ENCODE assay signal across 7 cellular contexts in the genomic region with DNA sequence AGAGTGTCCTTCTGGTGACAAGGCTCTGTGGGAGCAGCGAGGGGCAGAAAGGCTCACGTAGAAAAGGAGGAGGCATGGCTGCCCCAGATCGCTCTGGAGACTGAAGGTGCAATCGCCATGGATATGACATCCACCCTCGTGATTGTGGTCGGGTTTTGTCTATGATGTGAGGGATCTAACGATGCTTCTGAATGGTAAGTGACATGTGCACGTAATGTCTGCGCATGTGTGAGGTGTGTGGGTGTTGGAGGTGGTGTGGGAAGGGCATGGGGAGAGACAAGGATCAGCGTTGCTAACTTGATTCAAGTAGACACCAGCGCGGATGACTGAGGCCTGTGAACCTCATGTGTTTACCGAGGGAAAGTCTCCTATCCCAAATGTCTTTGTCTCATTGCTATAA. TPM values are rescaled to one million over a fixed set of nuclear protein-coding genes. Genes with fewer than 3 reads are reported as not detected.
"Had no signal": no experiment of that assay in that cellular context is flagged by ENCODE, and none has a peak within 500 bp of the region (broad histone marks: within the 10 kb centered on the region; RNA-seq: fewer than 3 reads in every experiment).

No MANE protein-coding gene starts in this region.

- H3K27ac ChIP-seq: GM23248, HL-60 had no signal

- H2AFZ ChIP-seq: GM23248 had no signal

- H3K9ac ChIP-seq: GM23248 had no signal

- DNase-seq: GOT3, H9, HCEC 1CT, KBM-7 had no signal

- H3K4me3 ChIP-seq: GM23248 had no signal

RNA-seq across cellular contexts. Expression of a gene that starts 20.2 kb away (rescaled TPM):
- polyA plus RNA-seq: IgD-negative memory B cell had no signal
